In genomic region chr1:244964112-244964971, GRCh38 we compare ENCODE assay signal across 8 cellular contexts.
DNase-seq lines count a peak whose midpoint lies in the region; ATAC-seq and TF ChIP-seq lines count a peak whose summit lies in the region.

No MANE protein-coding gene starts in this region.

- peak overlapping the region; percentile 53 for H2AFZ ChIP-seq in hepatocyte
- H2AFZ ChIP-seq in smooth muscle cell (ENCODE audit: low read depth), result peak overlapping the region; percentile 74

- H3K9me2 ChIP-seq in hepatocyte (replicated peaks; ENCODE audit: insufficient read depth), result no peaks in the 10 kb centered on the region

- H3K4me3 ChIP-seq in hepatocyte, result no peak overlapping the region
- H3K4me3 ChIP-seq in smooth muscle cell, result peak overlapping the region; percentile 15

- DNase-seq in Calu3 (peak; percentile 56), KG1 (lab: John Stamatoyannopoulos, UW) (peak; percentile 8), hepatocyte (ENCODE audit: low spot score) (peak; percentile 71), smooth muscle cell (lab: John Stamatoyannopoulos, UW; ENCODE audit: unreplicated experiment) (no peak), NCI-H524 (lab: John Stamatoyannopoulos, UW) (no peak)
- peak; percentile 29 for DNase-seq in activated naive CD8-positive, alpha-beta T cell treated with anti-CD3 and anti-CD28 coated beads, Interleukin-2, amount 50 U/mL, for 24 hours
- no peak for DNase-seq in stimulated activated CD4-positive, alpha-beta T cell treated with anti-CD3 and anti-CD28 coated beads, Interleukin-4, amount 100 ng/mL, for 24 hours

- peak; percentile 61 for ATAC-seq in activated naive CD8-positive, alpha-beta T cell treated with anti-CD3 and anti-CD28 coated beads, Interleukin-2, amount 50 U/mL, for 24 hours
- ATAC-seq in GM21360 (IDR thresholded peaks at IDR 0.05; ENCODE audit: unreplicated experiment), result no peak

- no peaks in the 10 kb centered on the region for H3K9me3 ChIP-seq in hepatocyte (ENCODE audit: low read depth)
- no peaks in the 10 kb centered on the region for H3K9me3 ChIP-seq in smooth muscle cell (replicated peaks; ENCODE audit: low read depth)

- H3K27me3 ChIP-seq in hepatocyte (no peaks in the 10 kb centered on the region), smooth muscle cell (ENCODE audit: low read depth) (no peaks in the 10 kb centered on the region)

- H3K9ac ChIP-seq in smooth muscle cell (ENCODE audit: low read depth), result peak overlapping the region; percentile 51

- CTCF ChIA-PET in Calu3 (lab: Charles Lee), result interaction anchor here (1.2 kb wide), 2 partner anchors 9 to 162 kb away, joined by 4 read pairs; no protein-coding TSS in a partner anchor

- H4K20me1 ChIP-seq in hepatocyte (ENCODE audit: insufficient read depth, poor library complexity, severe bottlenecking), result no peaks in the 10 kb centered on the region
- H4K20me1 ChIP-seq in smooth muscle cell (ENCODE audit: low read depth), result no peaks in the 10 kb centered on the region

- BruUV-seq in Calu3 (replicated peaks; lab: Mats Ljungman, UMichigan), result no TSS peak

- no peaks in the 10 kb centered on the region for H3K79me2 ChIP-seq in hepatocyte
- no peaks in the 10 kb centered on the region for H3K79me2 ChIP-seq in smooth muscle cell (ENCODE audit: low read depth)

- intact Hi-C loops in Calu3 (cut with micrococcal nuclease; ENCODE audit: unreplicated experiment), result no loop called here

- peak overlapping the region; percentile 92 for H3K27ac ChIP-seq in hepatocyte
- peak overlapping the region; percentile 88 for H3K27ac ChIP-seq in smooth muscle cell (ENCODE audit: low read depth)

- H3K27me3 Mint-ChIP-seq in Calu3 (ENCODE audit: unreplicated experiment), result no peaks in the 10 kb centered on the region
- no peaks in the 10 kb centered on the region for H3K27me3 Mint-ChIP-seq in activated naive CD8-positive, alpha-beta T cell treated with anti-CD3 and anti-CD28 coated beads, Interleukin-2, amount 50 U/mL, for 24 hours

- H3K36me3 ChIP-seq in hepatocyte (replicated peaks; ENCODE audit: insufficient read depth, low read depth), result no peaks in the 10 kb centered on the region
- H3K36me3 ChIP-seq in smooth muscle cell (ENCODE audit: low read depth), result no peaks in the 10 kb centered on the region

- peaks cover 32% of the 10 kb centered on the region for H3K4me1 Mint-ChIP-seq in Calu3 (ENCODE audit: low read depth, unreplicated experiment)
- H3K4me1 Mint-ChIP-seq in activated naive CD8-positive, alpha-beta T cell treated with anti-CD3 and anti-CD28 coated beads, Interleukin-2, amount 50 U/mL, for 24 hours, result peaks cover 17% of the 10 kb centered on the region

- WGBS in hepatocyte (ENCODE audit: low lambda C conversion rate, missing lambda C conversion rate), result 24% methylated on average over 11 of the region's 11 CpGs
- WGBS in smooth muscle cell (ENCODE audit: low lambda C conversion rate), result 7% methylated on average over 11 of the region's 11 CpGs

- peak overlapping the region; percentile 77 for H3K27ac Mint-ChIP-seq in Calu3 (ENCODE audit: unreplicated experiment)
- H3K27ac Mint-ChIP-seq in activated naive CD8-positive, alpha-beta T cell treated with anti-CD3 and anti-CD28 coated beads, Interleukin-2, amount 50 U/mL, for 24 hours, result peak overlapping the region; percentile 63

- no peak for TF ChIP-seq CTCF in Calu3 (IDR thresholded peaks at IDR 0.05; ENCODE audit: unreplicated experiment)
- TF ChIP-seq CTCF in hepatocyte (IDR thresholded peaks at IDR 0.05; ENCODE audit: poor library complexity), result no peak
- TF ChIP-seq CTCF in smooth muscle cell (IDR thresholded peaks at IDR 0.05; ENCODE audit: borderline replicate concordance, insufficient read depth, poor library complexity, severe bottlenecking), result no peak

- H3F3A ChIP-seq in smooth muscle cell (ENCODE audit: low read depth), result peaks cover 23% of the 10 kb centered on the region

- H3K4me3 Mint-ChIP-seq in Calu3 (ENCODE audit: low read depth, unreplicated experiment), result peak overlapping the region; percentile 8
- H3K4me3 Mint-ChIP-seq in activated naive CD8-positive, alpha-beta T cell treated with anti-CD3 and anti-CD28 coated beads, Interleukin-2, amount 50 U/mL, for 24 hours, result peak overlapping the region; percentile 9

- H3K36me3 Mint-ChIP-seq in Calu3 (ENCODE audit: insufficient read depth, unreplicated experiment), result peaks cover 23% of the 10 kb centered on the region
- no peaks in the 10 kb centered on the region for H3K36me3 Mint-ChIP-seq in activated naive CD8-positive, alpha-beta T cell treated with anti-CD3 and anti-CD28 coated beads, Interleukin-2, amount 50 U/mL, for 24 hours (ENCODE audit: low read depth)

- H3K4me2 ChIP-seq in hepatocyte, result peak overlapping the region; percentile 64
- H3K4me2 ChIP-seq in smooth muscle cell, result peak overlapping the region; percentile 75

- no peaks in the 10 kb centered on the region for H3K9me3 Mint-ChIP-seq in Calu3 (ENCODE audit: low read depth, unreplicated experiment)
- H3K9me3 Mint-ChIP-seq in activated naive CD8-positive, alpha-beta T cell treated with anti-CD3 and anti-CD28 coated beads, Interleukin-2, amount 50 U/mL, for 24 hours, result no peaks in the 10 kb centered on the region

- H3K4me1 ChIP-seq in hepatocyte (ENCODE audit: insufficient read depth) (peaks cover 37% of the 10 kb centered on the region), smooth muscle cell (ENCODE audit: low read depth) (peaks cover 18% of the 10 kb centered on the region)

Comparison
In these comparisons a context has a peak if more than half of its experiments do, and no peak if none do; other contexts are left out.
1. DNase-seq: peak in Calu3 (single experiment), KG1 (single experiment), activated naive CD8-positive, alpha-beta T cell treated with anti-CD3 and anti-CD28 coated beads, Interleukin-2, amount 50 U/mL, for 24 hours (single experiment) and hepatocyte (single experiment); none in smooth muscle cell (single experiment), NCI-H524 (0 of 2) and stimulated activated CD4-positive, alpha-beta T cell treated with anti-CD3 and anti-CD28 coated beads, Interleukin-4, amount 100 ng/mL, for 24 hours (single experiment).